Comparison of ENCODE assay signal across 19 cellular contexts in genomic region chr12:96483116-96483515, GRCh38. TPM values are rescaled to one million over a fixed set of nuclear protein-coding genes. Genes with fewer than 3 reads are reported as not detected.
DNase-seq lines count a peak whose midpoint lies in the region; FAIRE-seq and TF ChIP-seq lines count a peak whose summit lies in the region.
"Had no signal": no experiment of that assay in that cellular context is flagged by ENCODE, and none has a peak within 500 bp of the region (broad histone marks: within the 10 kb centered on the region; RNA-seq: fewer than 3 reads in every experiment).

No MANE protein-coding gene starts in this region.

- H3K4me3 ChIP-seq in bronchial epithelial cell (ENCODE audit: low read depth, low read length), result no peak overlapping the region
- H3K4me3 ChIP-seq in ascending aorta, result no peak overlapping the region
- H3K4me3 ChIP-seq: BLaER1 treated with 17β-estradiol and CSF1 and Interleukin-3, amounts not matched to agents 10 nM and 100 nM; GM12878; GM23248 had no signal

- CTCF ChIA-PET in Calu3 (lab: Charles Lee), result no interaction called here

- BruUV-seq in Calu3 (replicated peaks; lab: Mats Ljungman, UMichigan), result no TSS peak

- no peaks in the 10 kb centered on the region for H3K36me3 Mint-ChIP-seq in T-helper 1 cell treated with Interleukin-12 subunit alpha and Interleukin-12 subunit beta and Interleukin-4 antibody, amounts not matched to agents 30 μg/mL and 1 μg/mL, for 36 hours (ENCODE audit: low read depth)
- H3K36me3 Mint-ChIP-seq in Calu3 (ENCODE audit: insufficient read depth, unreplicated experiment), result no peaks in the 10 kb centered on the region
- H3K36me3 Mint-ChIP-seq: CD4-positive, CD25-positive, alpha-beta regulatory T cell had no signal

- no peaks in the 10 kb centered on the region for H3K36me3 ChIP-seq in bronchial epithelial cell (ENCODE audit: control insufficient read depth, insufficient read depth, low read length)
- no peaks in the 10 kb centered on the region for H3K36me3 ChIP-seq in ascending aorta
- H3K36me3 ChIP-seq: BLaER1 treated with 17β-estradiol and CSF1 and Interleukin-3, amounts not matched to agents 10 nM and 100 nM had no signal

- intact Hi-C loops in Calu3 (cut with micrococcal nuclease; ENCODE audit: unreplicated experiment) (no loop called here), ascending aorta (cut with DNase I) (no loop called here)

- H3K27ac Mint-ChIP-seq in T-helper 1 cell treated with Interleukin-12 subunit alpha and Interleukin-12 subunit beta and Interleukin-4 antibody, amounts not matched to agents 30 μg/mL and 1 μg/mL, for 36 hours, result peak overlapping the region; percentile 0
- H3K27ac Mint-ChIP-seq in Calu3 (ENCODE audit: unreplicated experiment), result no peak overlapping the region
- H3K27ac Mint-ChIP-seq: CD4-positive, CD25-positive, alpha-beta regulatory T cell; IgD-negative memory B cell had no signal

- no peaks in the 10 kb centered on the region for H3K27me3 ChIP-seq in bronchial epithelial cell (ENCODE audit: control insufficient read depth, insufficient read depth, low read length)
- H3K27me3 ChIP-seq in ascending aorta, result no peaks in the 10 kb centered on the region
- H3K27me3 ChIP-seq: BLaER1 treated with 17β-estradiol and CSF1 and Interleukin-3, amounts not matched to agents 10 nM and 100 nM had no signal

- peaks cover 25% of the 10 kb centered on the region for H3K4me1 Mint-ChIP-seq in T-helper 1 cell treated with Interleukin-12 subunit alpha and Interleukin-12 subunit beta and Interleukin-4 antibody, amounts not matched to agents 30 μg/mL and 1 μg/mL, for 36 hours (ENCODE audit: low read depth)
- no peaks in the 10 kb centered on the region for H3K4me1 Mint-ChIP-seq in Calu3 (ENCODE audit: low read depth, unreplicated experiment)

- no peak overlapping the region for H3K27ac ChIP-seq in ascending aorta
- H3K27ac ChIP-seq: 22Rv1; BLaER1 treated with 17β-estradiol and CSF1 and Interleukin-3, amounts not matched to agents 10 nM and 100 nM; GM23248 had no signal

- TF ChIP-seq CTCF in bronchial epithelial cell (IDR thresholded peaks at IDR 0.05; ENCODE audit: insufficient read depth, low read length, severe bottlenecking) (no peak), Calu3 (IDR thresholded peaks at IDR 0.05; ENCODE audit: unreplicated experiment) (no peak), ascending aorta (IDR thresholded peaks at IDR 0.05) (no peak)

- no peak overlapping the region for H3K4me3 Mint-ChIP-seq in T-helper 1 cell treated with Interleukin-12 subunit alpha and Interleukin-12 subunit beta and Interleukin-4 antibody, amounts not matched to agents 30 μg/mL and 1 μg/mL, for 36 hours
- H3K4me3 Mint-ChIP-seq in Calu3 (ENCODE audit: low read depth, unreplicated experiment), result no peak overlapping the region

- no peaks in the 10 kb centered on the region for H3K9me3 Mint-ChIP-seq in T-helper 1 cell treated with Interleukin-12 subunit alpha and Interleukin-12 subunit beta and Interleukin-4 antibody, amounts not matched to agents 30 μg/mL and 1 μg/mL, for 36 hours
- no peaks in the 10 kb centered on the region for H3K9me3 Mint-ChIP-seq in Calu3 (ENCODE audit: low read depth, unreplicated experiment)
- H3K9me3 Mint-ChIP-seq: CD4-positive, CD25-positive, alpha-beta regulatory T cell; IgD-negative memory B cell had no signal

- peaks cover 16% of the 10 kb centered on the region for H3K27me3 Mint-ChIP-seq in T-helper 1 cell treated with Interleukin-12 subunit alpha and Interleukin-12 subunit beta and Interleukin-4 antibody, amounts not matched to agents 30 μg/mL and 1 μg/mL, for 36 hours (ENCODE audit: low read depth)
- no peaks in the 10 kb centered on the region for H3K27me3 Mint-ChIP-seq in Calu3 (ENCODE audit: unreplicated experiment)

- no peak for DNase-seq in T-helper 1 cell
- peak; percentile 38 for DNase-seq in bronchial epithelial cell (ENCODE audit: low read depth)
- peak; percentile 17 for DNase-seq in kidney tubule cell (ENCODE audit: low spot score)
- no peak for DNase-seq in UCSD-AML1 (lab: John Stamatoyannopoulos, UW; ENCODE audit: unreplicated experiment)
- no peak for DNase-seq in SIG-M5 (lab: John Stamatoyannopoulos, UW)
- no peak for DNase-seq in Calu3
- DNase-seq in ascending aorta (ENCODE audit: low spot score in 2 of 2), result no peak
- DNase-seq: AML-193; CD4-positive, CD25-positive, alpha-beta regulatory T cell; DMS79; GM23248; H7 had no signal

- no peaks in the 10 kb centered on the region for H3K9me3 ChIP-seq in ascending aorta
- H3K9me3 ChIP-seq: BLaER1 treated with 17β-estradiol and CSF1 and Interleukin-3, amounts not matched to agents 10 nM and 100 nM had no signal

- no peak for FAIRE-seq in bronchial epithelial cell (lab: Jason Lieb, UNC)
- FAIRE-seq: GM12878, GM18507 had no signal

- no peaks in the 10 kb centered on the region for H3K4me1 ChIP-seq in ascending aorta

RNA-seq across cellular contexts. Expression of gene CFAP54, which starts 6.3 kb away (rescaled TPM):
- total RNA-seq in bronchial epithelial cell (0.26 TPM in 2 replicates), Calu3 (2022) (0.35 and 1.2 TPM in 2 replicates), ascending aorta (not detected)
- total RNA-seq: H7, HT-29 had no signal

Comparison
In these comparisons a context has a peak if more than half of its experiments do, and no peak if none do; other contexts are left out.
1. DNase-seq: peak in bronchial epithelial cell (single experiment) and kidney tubule cell (single experiment); none in T-helper 1 cell (0 of 5), UCSD-AML1 (single experiment), SIG-M5 (single experiment), Calu3 (single experiment) and ascending aorta (0 of 2).